ENCODE assay signal across 9 cellular contexts in the genomic region with DNA sequence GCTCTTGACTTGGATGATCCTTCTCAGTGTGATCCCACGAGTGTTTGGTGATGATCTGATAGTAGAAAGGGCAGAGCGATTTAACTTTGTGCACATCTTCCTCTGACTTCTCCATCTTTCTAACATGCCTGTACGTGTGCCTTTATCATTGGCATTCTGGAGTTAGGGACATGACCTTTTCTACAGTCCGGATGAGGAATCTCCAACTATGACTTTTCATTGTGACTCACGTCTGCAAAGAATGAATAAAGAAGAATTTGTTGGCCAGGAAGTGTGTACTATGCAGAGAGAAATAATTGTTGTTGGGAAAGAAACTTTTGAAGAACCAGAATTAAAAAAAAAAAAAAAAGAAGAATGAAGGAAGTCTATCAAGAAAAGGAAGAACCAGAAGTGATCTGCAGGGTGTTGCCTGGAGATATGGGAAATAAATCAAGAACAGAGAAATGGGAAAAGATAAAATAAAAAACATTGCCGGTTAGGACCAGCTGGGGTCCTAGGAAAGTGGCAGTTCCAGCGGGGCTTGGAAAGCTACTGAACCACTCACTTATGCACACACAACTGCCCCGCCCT. TPM values are rescaled to one million over a fixed set of nuclear protein-coding genes. Genes with fewer than 3 reads are reported as not detected.
DNase-seq lines count a peak whose midpoint lies in the region; ATAC-seq, FAIRE-seq and TF ChIP-seq lines count a peak whose summit lies in the region.
"Had no signal": no experiment of that assay in that cellular context is flagged by ENCODE, and none has a peak within 500 bp of the region (broad histone marks: within the 10 kb centered on the region; RNA-seq: fewer than 3 reads in every experiment).

No MANE protein-coding gene starts in this region.

- peaks cover 0 to 13% of the 10 kb centered on the region in 2 experiments; a peak in 4 of 5 replicates for H3K4me1 ChIP-seq in K562 (replicated peaks in 1 of 2; ENCODE audit: control insufficient read depth in 2 of 2, insufficient read depth in 2 of 2, low read length in 2 of 2)
- H3K4me1 ChIP-seq in thymus (ENCODE audit: control insufficient read depth, insufficient read depth, low read length): peaks cover 20% of the 10 kb centered on the region

- WGBS in K562 (ENCODE audit: insufficient coverage, low coverage, missing lambda C conversion rate): 3% methylated on average over 8 of the region's 8 CpGs
- 60% methylated on average over 8 of the region's 8 CpGs for WGBS in thymus

- TF ChIP-seq EP300 in K562 (IDR thresholded peaks at IDR 0.05; ENCODE audit: low read length): no peak

- no peak for TF ChIP-seq POLR2A in K562 (conservative IDR thresholded peaks at IDR 0.05)

- no peaks in the 10 kb centered on the region for H3K9me3 ChIP-seq in K562 (replicated peaks; ENCODE audit: control insufficient read depth, insufficient read depth, low read depth, low read length)
- no peaks in the 10 kb centered on the region for H3K9me3 ChIP-seq in thymus (ENCODE audit: control insufficient read depth)

- TF ChIP-seq CTCF in K562 (IDR thresholded peaks at IDR 0.05 in 2 of 3, conservative IDR thresholded peaks at IDR 0.05 in 1 of 3; ENCODE audit: insufficient read depth in 2 of 3, low read depth in 1 of 3, low read length in 3 of 3): no peak

- no peak for FAIRE-seq in HTR-8/SVneo (lab: Jason Lieb, UNC)
- peak; percentile 71 for FAIRE-seq in K562 (lab: Jason Lieb, UNC)

- peak overlapping the region; percentile 8; the same call in 1 of the 2 replicates for H2AFZ ChIP-seq in K562 (ENCODE audit: low read depth, low read length)

- no peak overlapping the region for H3K27ac Mint-ChIP-seq in activated CD4-positive, alpha-beta T cell treated with anti-CD3 and anti-CD28 coated beads, Interleukin-2, amount 10 ng/mL, durations not matched to agents 7 days and 5 days

- H3K4me3 Mint-ChIP-seq in activated CD4-positive, alpha-beta T cell treated with anti-CD3 and anti-CD28 coated beads, Interleukin-2, amount 10 ng/mL, durations not matched to agents 7 days and 5 days: no peak overlapping the region

- peak; percentile 80 for DNase-seq in HTR-8/SVneo (ENCODE audit: insufficient read length, low spot score)
- DNase-seq in K562 (ENCODE audit: extremely low read depth in 1 of 4, low spot score in 3 of 4): no peak
- DNase-seq in left colon: no peak
- DNase-seq in NCI-H1417 treated with DMSO at 0.1 percent for 48 hours (lab: John Stamatoyannopoulos, UW): no peak
- no peak for DNase-seq in central memory CD4-positive, alpha-beta T cell
- DNase-seq in activated CD4-positive, alpha-beta T cell treated with anti-CD3 and anti-CD28 coated beads, Interleukin-2, amount 10 ng/mL, durations not matched to agents 7 days and 5 days: no peak
- DNase-seq: activated T-cell treated with anti-CD3 and anti-CD28 coated beads for 4 hours had no signal

- peaks cover 2% of the 10 kb centered on the region for H3K9me3 Mint-ChIP-seq in activated CD4-positive, alpha-beta T cell treated with anti-CD3 and anti-CD28 coated beads, Interleukin-2, amount 10 ng/mL, durations not matched to agents 7 days and 5 days

- H4K20me1 ChIP-seq in K562 (replicated peaks; ENCODE audit: control insufficient read depth, insufficient read depth, low read length): no peaks in the 10 kb centered on the region

- H3K27me3 Mint-ChIP-seq in activated CD4-positive, alpha-beta T cell treated with anti-CD3 and anti-CD28 coated beads, Interleukin-2, amount 10 ng/mL, durations not matched to agents 7 days and 5 days: peaks cover 6% of the 10 kb centered on the region

- H3K27ac ChIP-seq in K562 (ENCODE audit: extremely low read depth, low read depth, low read length): no peak overlapping the region
- peak overlapping the region; percentile 64 for H3K27ac ChIP-seq in thymus (ENCODE audit: low read depth)

- TF ChIP-seq RAD21 in K562 (CRISPR knock-in tag; conservative IDR thresholded peaks at IDR 0.05 in 1 of 2, IDR thresholded peaks at IDR 0.05 in 1 of 2): no peak

- H3K36me3 Mint-ChIP-seq in activated CD4-positive, alpha-beta T cell treated with anti-CD3 and anti-CD28 coated beads, Interleukin-2, amount 10 ng/mL, durations not matched to agents 7 days and 5 days (ENCODE audit: low read depth): peaks cover under 1% of the 10 kb centered on the region

- peaks cover 6% of the 10 kb centered on the region for H3K4me1 Mint-ChIP-seq in activated CD4-positive, alpha-beta T cell treated with anti-CD3 and anti-CD28 coated beads, Interleukin-2, amount 10 ng/mL, durations not matched to agents 7 days and 5 days

- no peak overlapping the region for H3K4me3 ChIP-seq in K562
- no peak overlapping the region for H3K4me3 ChIP-seq in thymus (ENCODE audit: low read length)

- POLR2A ChIA-PET in K562 (lab: Yijun Ruan, JAX): interaction anchor here (0.6 to 1.4 kb wide), 2 partner anchors 16 to 161 kb away, joined by 3 to 6 read pairs; a partner anchor contains a TSS
- POLR2A ChIA-PET in activated CD4-positive, alpha-beta T cell treated with anti-CD3 and anti-CD28 coated beads, Interleukin-2, amount 10 ng/mL, durations not matched to agents 7 days and 5 days (lab: Charles Lee): no interaction called here

- intact Hi-C loops in K562 (cut with micrococcal nuclease) (no loop called here), left colon (cut with DNase I, micrococcal nuclease) (no loop called here)

- no peak overlapping the region; a peak in 1 of 4 replicates for H3K9ac ChIP-seq in K562 (ENCODE audit: insufficient read depth in 1 of 2, low read depth in 2 of 2, low read length in 2 of 2)

- H3K79me2 ChIP-seq in K562 (ENCODE audit: control insufficient read depth, insufficient read depth, low read length): no peaks in the 10 kb centered on the region

- in situ Hi-C loops in K562 (cut with MboI): no loop called here

- CTCF ChIA-PET in K562 (lab: Yijun Ruan, JAX; ENCODE audit: low intra/inter-chr PET ratio): no interaction called here
- CTCF ChIA-PET in activated CD4-positive, alpha-beta T cell treated with anti-CD3 and anti-CD28 coated beads, Interleukin-2, amount 10 ng/mL, durations not matched to agents 7 days and 5 days (lab: Charles Lee): no interaction called here

- H3K36me3 ChIP-seq in K562 (ENCODE audit: control insufficient read depth, insufficient read depth, low read length) (no peaks in the 10 kb centered on the region), thymus (ENCODE audit: control insufficient read depth, insufficient read depth) (no peaks in the 10 kb centered on the region)

- BruUV-seq in K562 (replicated peaks; lab: Mats Ljungman, UMichigan): no TSS peak

- H3K27me3 ChIP-seq in K562 (ENCODE audit: control insufficient read depth in 2 of 2, insufficient read depth in 2 of 2, low read length in 2 of 2): peaks cover 9 to 31% of the 10 kb centered on the region in 2 experiments; a peak in 4 of 5 replicates
- H3K27me3 ChIP-seq in thymus (ENCODE audit: control insufficient read depth, insufficient read depth): no peaks in the 10 kb centered on the region

- no peaks in the 10 kb centered on the region for H3K9me1 ChIP-seq in K562 (ENCODE audit: control insufficient read depth, insufficient read depth, low read length)

- ATAC-seq in K562 (no peak), left colon (peak; percentile 9), GM21447 (IDR thresholded peaks at IDR 0.05; ENCODE audit: unreplicated experiment) (no peak)

- H3K4me2 ChIP-seq in K562 (ENCODE audit: insufficient read depth, low read length): peak overlapping the region; percentile 57

TF ChIP-seq in K562, 482 proteins besides CTCF, POLR2A, EP300 and RAD21 (continues in another document):
- TF ChIP-seq TCF3 (CRISPR knock-in tag; IDR thresholded peaks at IDR 0.05): peak; percentile 34
- TF ChIP-seq MTA2 (IDR thresholded peaks at IDR 0.05; ENCODE audit: low read depth): 0 out of 2 replicates have a peak, but pooled peaks have one; percentile 7
- TF ChIP-seq JUNB (CRISPR knock-in tag; conservative IDR thresholded peaks at IDR 0.05): no peak

RNA-seq across cellular contexts. Expression of a gene that starts 25.3 kb away (rescaled TPM):
- 6.9 and 13.8 TPM in 2 replicates for total RNA-seq in K562 (2011; cell fraction: chromatin; rRNA removed; ENCODE audit: low replicate concordance)
- 2.0 and 3.2 TPM in 2 replicates for total RNA-seq in K562 (2011; cell fraction: nucleolus; rRNA removed)
- 5.1 and 5.3 TPM in 2 replicates for total RNA-seq in K562 (2011; cell fraction: nucleoplasm; rRNA removed)
- total RNA-seq in K562 (2014; rRNA removed): 2.9 and 3.5 TPM in 2 replicates
- 2.2 TPM in 2 replicates for total RNA-seq in K562 (2014; rRNA removed; fragmentation: Illumina TruSeq; extraction: Trizol)
- total RNA-seq in K562 (2015; rRNA removed; fragmentation: Illumina TruSeq; extraction: Trizol): 1.8 and 1.9 TPM in 2 replicates
- total RNA-seq in K562 (2021): 3.5 and 3.6 TPM in 2 replicates
- polyA plus RNA-seq in K562 (2011; rRNA removed): 0.95 and 2.9 TPM in 2 replicates
- polyA plus RNA-seq in K562 (2011; cell fraction: cytosol; rRNA removed): 0.47 and 0.78 TPM in 2 replicates
- polyA plus RNA-seq in K562 (2011; cell fraction: nucleus; rRNA removed): 1.4 and 3.0 TPM in 2 replicates
- 1.9 and 2.0 TPM in 2 replicates for polyA plus RNA-seq in K562 (2012)
- 1.7 and 1.8 TPM in 2 replicates for polyA plus RNA-seq in K562 (2014; fragmentation: Illumina TruSeq; extraction: Trizol)
- polyA plus RNA-seq in K562 (2014; fragmentation: Nextera tagmentation; extraction: Ambion mirVana): under 1 TPM; 0.46 to 0.59 TPM
- polyA plus RNA-seq in K562 (2014; rRNA removed): 1.2 and 2.9 TPM in 2 replicates
- polyA minus RNA-seq in K562 (2011; rRNA and poly(A)+ RNA removed): 4.5 and 4.7 TPM in 2 replicates
- polyA minus RNA-seq in K562 (2011; cell fraction: cytosol; rRNA and poly(A)+ RNA removed): 0.55 and 1.7 TPM in 2 replicates
- polyA minus RNA-seq in K562 (2011; cell fraction: nucleus; rRNA and poly(A)+ RNA removed): 3.9 and 4.2 TPM in 2 replicates
- 10 to 100 TPM; 40.9 to 43.1 TPM for total RNA-seq in left colon
- 10.0 TPM for polyA plus RNA-seq in thymus
- total RNA-seq in activated CD4-positive, alpha-beta T cell treated with anti-CD3 and anti-CD28 coated beads, Interleukin-2, amount 10 ng/mL, durations not matched to agents 7 days and 5 days: 1 to 10 TPM; 7.7 to 8.6 TPM
